Comparison of ENCODE assay signal across 22 cellular contexts in the genomic region with DNA sequence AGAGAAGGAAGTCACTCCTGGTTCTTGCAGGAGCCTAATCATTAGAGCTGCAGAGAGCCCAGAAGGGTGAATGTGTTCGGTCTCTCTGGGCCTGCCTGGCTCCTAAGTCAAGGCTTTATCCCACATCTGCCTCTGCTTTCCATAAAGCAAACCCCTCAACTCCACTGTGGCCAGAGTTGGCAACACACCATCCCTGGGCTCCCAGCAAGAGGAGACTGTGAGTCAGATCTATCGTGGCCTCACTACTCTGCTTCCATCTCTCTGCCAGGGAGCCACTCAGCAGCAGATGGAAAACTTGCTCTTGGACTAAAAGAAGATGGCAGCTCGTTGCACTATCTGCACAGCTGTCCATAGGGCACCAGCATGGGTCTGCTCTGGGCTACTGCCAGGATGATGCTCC.
"Had no signal": no experiment of that assay in that cellular context is flagged by ENCODE, and none has a peak within 500 bp of the region (broad histone marks: within the 10 kb centered on the region; RNA-seq: fewer than 3 reads in every experiment).

No MANE protein-coding gene starts in this region.

- H3K27ac Mint-ChIP-seq: activated CD4-positive, alpha-beta T cell treated with anti-CD3 and anti-CD28 coated beads for 36 hours; activated naive CD8-positive, alpha-beta T cell; activated T-helper 1 cell treated with anti-CD3 and anti-CD28 coated beads, Interleukin-12 subunit alpha, Interleukin-12 subunit beta, Interleukin-2, Interleukin-4 antibody, amounts not matched to agents 30 ng/mL and 10 ng/mL and 1 ng/mL, durations not matched to agents 14 hours and 24 hours and 36 hours; endodermal cell; mesothelial cell of epicardium; nephron progenitor cell; progenitor cell of endocrine pancreas; WTC11 had no signal

- H3K4me1 Mint-ChIP-seq: endodermal cell, WTC11 had no signal

- H3K4me3 ChIP-seq: body of pancreas, gastrocnemius medialis, skin epidermis, stomach, thoracic aorta, upper lobe of left lung had no signal

- H3K4me3 Mint-ChIP-seq: activated CD4-positive, alpha-beta T cell treated with anti-CD3 and anti-CD28 coated beads for 36 hours; activated naive CD8-positive, alpha-beta T cell; activated T-helper 1 cell treated with anti-CD3 and anti-CD28 coated beads, Interleukin-12 subunit alpha, Interleukin-12 subunit beta, Interleukin-2, Interleukin-4 antibody, amounts not matched to agents 30 ng/mL and 10 ng/mL and 1 ng/mL, durations not matched to agents 14 hours and 24 hours and 36 hours; endodermal cell; mesothelial cell of epicardium; nephron progenitor cell; WTC11 had no signal

- H3K36me3 ChIP-seq: gastrocnemius medialis, stomach, thoracic aorta, upper lobe of left lung had no signal

- H3K36me3 Mint-ChIP-seq: activated naive CD8-positive, alpha-beta T cell; mesothelial cell of epicardium; WTC11 had no signal

- H3K27me3 ChIP-seq: body of pancreas, gastrocnemius medialis, stomach, upper lobe of left lung had no signal

- FAIRE-seq: kidney had no signal

- H3K27ac ChIP-seq: body of pancreas, epithelial cell of prostate, skin epidermis, stomach, thoracic aorta, upper lobe of left lung had no signal

- H3K4me1 ChIP-seq: body of pancreas, stomach, upper lobe of left lung had no signal

- H3K9me3 ChIP-seq: gastrocnemius medialis, stomach, thoracic aorta, upper lobe of left lung had no signal

- ATAC-seq: activated CD4-positive, alpha-beta T cell treated with anti-CD3 and anti-CD28 coated beads for 36 hours; body of pancreas; left lobe of liver; WTC11 had no signal

- H3K27me3 Mint-ChIP-seq: activated CD4-positive, alpha-beta T cell treated with anti-CD3 and anti-CD28 coated beads for 36 hours; activated naive CD8-positive, alpha-beta T cell had no signal

- DNase-seq: activated CD4-positive, alpha-beta T cell treated with anti-CD3 and anti-CD28 coated beads for 36 hours; activated CD4-positive, alpha-beta T cell treated with anti-CD3 and anti-CD28 coated beads, Interleukin-2, amount 50 U/mL, for 48 hours; activated gamma-delta T cell treated with Interleukin-2 at 50 U/mL for 16 hours; activated T-cell treated with anti-CD3 and anti-CD28 coated beads for 4 hours; body of pancreas; endodermal cell; gastrocnemius medialis; head of caudate nucleus; kidney; nephron progenitor cell; stimulated activated CD4-positive, alpha-beta T cell treated with anti-CD3 and anti-CD28 coated beads, Interleukin-2, amount 100 ng/mL, for 48 hours; stomach; upper lobe of left lung had no signal
